Comparison of ENCODE assay signal across 1 cellular context in the genomic region with DNA sequence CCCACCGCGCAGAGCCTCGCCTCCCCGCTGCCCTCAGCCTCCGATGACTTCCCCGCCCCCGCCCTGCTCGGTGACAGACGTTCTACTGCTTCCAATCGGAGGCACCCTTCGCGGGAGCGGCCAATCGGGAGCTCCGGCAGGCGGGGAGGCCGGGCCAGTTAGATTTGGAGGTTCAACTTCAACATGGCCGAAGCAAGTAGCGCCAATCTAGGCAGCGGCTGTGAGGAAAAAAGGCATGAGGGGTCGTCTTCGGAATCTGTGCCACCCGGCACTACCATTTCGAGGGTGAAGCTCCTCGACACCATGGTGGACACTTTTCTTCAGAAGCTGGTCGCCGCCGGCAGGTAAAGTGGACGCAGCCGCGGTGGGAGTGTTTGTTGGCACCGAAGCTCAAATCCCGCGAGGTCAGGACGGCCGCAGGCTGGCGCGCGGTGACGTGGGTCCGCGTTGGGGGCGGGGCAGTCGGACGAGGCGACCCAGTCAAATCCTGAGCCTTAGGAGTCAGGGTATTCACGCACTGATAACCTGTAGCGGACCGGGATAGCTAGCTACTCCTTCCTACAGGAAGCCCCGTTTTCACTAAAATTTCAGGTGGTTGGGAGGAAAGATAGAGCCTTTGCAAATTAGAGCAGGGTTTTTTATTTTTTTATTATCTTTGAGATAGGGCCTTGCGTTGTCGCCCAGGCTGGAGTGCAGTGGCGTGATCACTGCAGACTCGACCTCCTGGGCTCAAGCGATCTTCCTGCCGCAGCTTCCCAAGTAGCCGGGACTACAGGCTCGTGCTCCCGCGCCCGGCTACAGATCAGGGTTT.
TF ChIP-seq lines count a peak whose summit lies in the region.

A gene with protein sequence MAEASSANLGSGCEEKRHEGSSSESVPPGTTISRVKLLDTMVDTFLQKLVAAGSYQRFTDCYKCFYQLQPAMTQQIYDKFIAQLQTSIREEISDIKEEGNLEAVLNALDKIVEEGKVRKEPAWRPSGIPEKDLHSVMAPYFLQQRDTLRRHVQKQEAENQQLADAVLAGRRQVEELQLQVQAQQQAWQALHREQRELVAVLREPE (plus strand): TSS at position 175 of the 811 bp plus-strand sequence. CDS start 9 bp downstream, at position 184.

TF ChIP-seq in HepG2, 621 proteins besides CTCF, POLR2A, EP300 and RAD21 (continued from another document and continues in another):
- no peak for TF ChIP-seq NR3C1 (CRISPR knock-in tag; IDR thresholded peaks at IDR 0.05)
- TF ChIP-seq, protein P1, sequence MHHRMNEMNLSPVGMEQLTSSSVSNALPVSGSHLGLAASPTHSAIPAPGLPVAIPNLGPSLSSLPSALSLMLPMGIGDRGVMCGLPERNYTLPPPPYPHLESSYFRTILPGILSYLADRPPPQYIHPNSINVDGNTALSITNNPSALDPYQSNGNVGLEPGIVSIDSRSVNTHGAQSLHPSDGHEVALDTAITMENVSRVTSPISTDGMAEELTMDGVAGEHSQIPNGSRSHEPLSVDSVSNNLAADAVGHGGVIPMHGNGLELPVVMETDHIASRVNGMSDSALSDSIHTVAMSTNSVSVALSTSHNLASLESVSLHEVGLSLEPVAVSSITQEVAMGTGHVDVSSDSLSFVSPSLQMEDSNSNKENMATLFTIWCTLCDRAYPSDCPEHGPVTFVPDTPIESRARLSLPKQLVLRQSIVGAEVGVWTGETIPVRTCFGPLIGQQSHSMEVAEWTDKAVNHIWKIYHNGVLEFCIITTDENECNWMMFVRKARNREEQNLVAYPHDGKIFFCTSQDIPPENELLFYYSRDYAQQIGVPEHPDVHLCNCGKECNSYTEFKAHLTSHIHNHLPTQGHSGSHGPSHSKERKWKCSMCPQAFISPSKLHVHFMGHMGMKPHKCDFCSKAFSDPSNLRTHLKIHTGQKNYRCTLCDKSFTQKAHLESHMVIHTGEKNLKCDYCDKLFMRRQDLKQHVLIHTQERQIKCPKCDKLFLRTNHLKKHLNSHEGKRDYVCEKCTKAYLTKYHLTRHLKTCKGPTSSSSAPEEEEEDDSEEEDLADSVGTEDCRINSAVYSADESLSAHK (CRISPR knock-in tag; IDR thresholded peaks at IDR 0.05; ENCODE audit: borderline replicate concordance), result no peak
- TF ChIP-seq NFIB (CRISPR knock-in tag; IDR thresholded peaks at IDR 0.05; ENCODE audit: borderline replicate concordance), result no peak
- no peak for TF ChIP-seq ZBTB42 (CRISPR knock-in tag; IDR thresholded peaks at IDR 0.05)
- TF ChIP-seq NFRKB (IDR thresholded peaks at IDR 0.05), result peak; percentile 80; the same call in 1 of the 2 replicates
- TF ChIP-seq, protein P2, sequence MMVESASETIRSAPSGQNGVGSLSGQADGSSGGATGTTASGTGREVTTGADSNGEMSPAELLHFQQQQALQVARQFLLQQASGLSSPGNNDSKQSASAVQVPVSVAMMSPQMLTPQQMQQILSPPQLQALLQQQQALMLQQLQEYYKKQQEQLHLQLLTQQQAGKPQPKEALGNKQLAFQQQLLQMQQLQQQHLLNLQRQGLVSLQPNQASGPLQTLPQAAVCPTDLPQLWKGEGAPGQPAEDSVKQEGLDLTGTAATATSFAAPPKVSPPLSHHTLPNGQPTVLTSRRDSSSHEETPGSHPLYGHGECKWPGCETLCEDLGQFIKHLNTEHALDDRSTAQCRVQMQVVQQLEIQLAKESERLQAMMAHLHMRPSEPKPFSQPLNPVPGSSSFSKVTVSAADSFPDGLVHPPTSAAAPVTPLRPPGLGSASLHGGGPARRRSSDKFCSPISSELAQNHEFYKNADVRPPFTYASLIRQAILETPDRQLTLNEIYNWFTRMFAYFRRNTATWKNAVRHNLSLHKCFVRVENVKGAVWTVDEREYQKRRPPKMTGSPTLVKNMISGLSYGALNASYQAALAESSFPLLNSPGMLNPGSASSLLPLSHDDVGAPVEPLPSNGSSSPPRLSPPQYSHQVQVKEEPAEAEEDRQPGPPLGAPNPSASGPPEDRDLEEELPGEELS (CRISPR knock-in tag; IDR thresholded peaks at IDR 0.05), result peak; percentile 35; the same call in 1 of the 2 replicates
- TF ChIP-seq, protein P3, sequence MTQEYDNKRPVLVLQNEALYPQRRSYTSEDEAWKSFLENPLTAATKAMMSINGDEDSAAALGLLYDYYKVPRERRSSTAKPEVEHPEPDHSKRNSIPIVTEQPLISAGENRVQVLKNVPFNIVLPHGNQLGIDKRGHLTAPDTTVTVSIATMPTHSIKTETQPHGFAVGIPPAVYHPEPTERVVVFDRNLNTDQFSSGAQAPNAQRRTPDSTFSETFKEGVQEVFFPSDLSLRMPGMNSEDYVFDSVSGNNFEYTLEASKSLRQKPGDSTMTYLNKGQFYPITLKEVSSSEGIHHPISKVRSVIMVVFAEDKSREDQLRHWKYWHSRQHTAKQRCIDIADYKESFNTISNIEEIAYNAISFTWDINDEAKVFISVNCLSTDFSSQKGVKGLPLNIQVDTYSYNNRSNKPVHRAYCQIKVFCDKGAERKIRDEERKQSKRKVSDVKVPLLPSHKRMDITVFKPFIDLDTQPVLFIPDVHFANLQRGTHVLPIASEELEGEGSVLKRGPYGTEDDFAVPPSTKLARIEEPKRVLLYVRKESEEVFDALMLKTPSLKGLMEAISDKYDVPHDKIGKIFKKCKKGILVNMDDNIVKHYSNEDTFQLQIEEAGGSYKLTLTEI (CRISPR knock-in tag; conservative IDR thresholded peaks at IDR 0.05), result no peak
- peak; percentile 88 for TF ChIP-seq ZFP36L1 (CRISPR knock-in tag; IDR thresholded peaks at IDR 0.05)
- TF ChIP-seq HNF4G (IDR thresholded peaks at IDR 0.05; ENCODE audit: borderline replicate concordance, low read depth, low read length), result no peak
- peak; percentile 63; the same call in 1 of the 2 replicates for TF ChIP-seq HNF4G (CRISPR knock-in tag; IDR thresholded peaks at IDR 0.05; ENCODE audit: borderline replicate concordance, low read depth)
- TF ChIP-seq, protein P4, sequence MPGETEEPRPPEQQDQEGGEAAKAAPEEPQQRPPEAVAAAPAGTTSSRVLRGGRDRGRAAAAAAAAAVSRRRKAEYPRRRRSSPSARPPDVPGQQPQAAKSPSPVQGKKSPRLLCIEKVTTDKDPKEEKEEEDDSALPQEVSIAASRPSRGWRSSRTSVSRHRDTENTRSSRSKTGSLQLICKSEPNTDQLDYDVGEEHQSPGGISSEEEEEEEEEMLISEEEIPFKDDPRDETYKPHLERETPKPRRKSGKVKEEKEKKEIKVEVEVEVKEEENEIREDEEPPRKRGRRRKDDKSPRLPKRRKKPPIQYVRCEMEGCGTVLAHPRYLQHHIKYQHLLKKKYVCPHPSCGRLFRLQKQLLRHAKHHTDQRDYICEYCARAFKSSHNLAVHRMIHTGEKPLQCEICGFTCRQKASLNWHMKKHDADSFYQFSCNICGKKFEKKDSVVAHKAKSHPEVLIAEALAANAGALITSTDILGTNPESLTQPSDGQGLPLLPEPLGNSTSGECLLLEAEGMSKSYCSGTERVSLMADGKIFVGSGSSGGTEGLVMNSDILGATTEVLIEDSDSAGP (CRISPR knock-in tag; IDR thresholded peaks at IDR 0.05; ENCODE audit: borderline replicate concordance), result peak; percentile 82; the same call in 1 of the 2 replicates
- no peak for TF ChIP-seq ZNF274 (CRISPR knock-in tag; IDR thresholded peaks at IDR 0.05)
- TF ChIP-seq, protein P5, sequence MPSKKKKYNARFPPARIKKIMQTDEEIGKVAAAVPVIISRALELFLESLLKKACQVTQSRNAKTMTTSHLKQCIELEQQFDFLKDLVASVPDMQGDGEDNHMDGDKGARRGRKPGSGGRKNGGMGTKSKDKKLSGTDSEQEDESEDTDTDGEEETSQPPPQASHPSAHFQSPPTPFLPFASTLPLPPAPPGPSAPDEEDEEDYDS (CRISPR knock-in tag; IDR thresholded peaks at IDR 0.05), result peak; percentile 80
- TF ChIP-seq HDAC6 (IDR thresholded peaks at IDR 0.05; ENCODE audit: low read depth, low read length), result no peak
- no peak for TF ChIP-seq ZNF484 (CRISPR knock-in tag; IDR thresholded peaks at IDR 0.05; ENCODE audit: borderline replicate concordance, low read depth)
- TF ChIP-seq, protein P6, sequence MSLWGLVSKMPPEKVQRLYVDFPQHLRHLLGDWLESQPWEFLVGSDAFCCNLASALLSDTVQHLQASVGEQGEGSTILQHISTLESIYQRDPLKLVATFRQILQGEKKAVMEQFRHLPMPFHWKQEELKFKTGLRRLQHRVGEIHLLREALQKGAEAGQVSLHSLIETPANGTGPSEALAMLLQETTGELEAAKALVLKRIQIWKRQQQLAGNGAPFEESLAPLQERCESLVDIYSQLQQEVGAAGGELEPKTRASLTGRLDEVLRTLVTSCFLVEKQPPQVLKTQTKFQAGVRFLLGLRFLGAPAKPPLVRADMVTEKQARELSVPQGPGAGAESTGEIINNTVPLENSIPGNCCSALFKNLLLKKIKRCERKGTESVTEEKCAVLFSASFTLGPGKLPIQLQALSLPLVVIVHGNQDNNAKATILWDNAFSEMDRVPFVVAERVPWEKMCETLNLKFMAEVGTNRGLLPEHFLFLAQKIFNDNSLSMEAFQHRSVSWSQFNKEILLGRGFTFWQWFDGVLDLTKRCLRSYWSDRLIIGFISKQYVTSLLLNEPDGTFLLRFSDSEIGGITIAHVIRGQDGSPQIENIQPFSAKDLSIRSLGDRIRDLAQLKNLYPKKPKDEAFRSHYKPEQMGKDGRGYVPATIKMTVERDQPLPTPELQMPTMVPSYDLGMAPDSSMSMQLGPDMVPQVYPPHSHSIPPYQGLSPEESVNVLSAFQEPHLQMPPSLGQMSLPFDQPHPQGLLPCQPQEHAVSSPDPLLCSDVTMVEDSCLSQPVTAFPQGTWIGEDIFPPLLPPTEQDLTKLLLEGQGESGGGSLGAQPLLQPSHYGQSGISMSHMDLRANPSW (CRISPR knock-in tag; IDR thresholded peaks at IDR 0.05; ENCODE audit: borderline replicate concordance), result peak; percentile 80; the same call in 1 of the 2 replicates
- TF ChIP-seq, protein P7, sequence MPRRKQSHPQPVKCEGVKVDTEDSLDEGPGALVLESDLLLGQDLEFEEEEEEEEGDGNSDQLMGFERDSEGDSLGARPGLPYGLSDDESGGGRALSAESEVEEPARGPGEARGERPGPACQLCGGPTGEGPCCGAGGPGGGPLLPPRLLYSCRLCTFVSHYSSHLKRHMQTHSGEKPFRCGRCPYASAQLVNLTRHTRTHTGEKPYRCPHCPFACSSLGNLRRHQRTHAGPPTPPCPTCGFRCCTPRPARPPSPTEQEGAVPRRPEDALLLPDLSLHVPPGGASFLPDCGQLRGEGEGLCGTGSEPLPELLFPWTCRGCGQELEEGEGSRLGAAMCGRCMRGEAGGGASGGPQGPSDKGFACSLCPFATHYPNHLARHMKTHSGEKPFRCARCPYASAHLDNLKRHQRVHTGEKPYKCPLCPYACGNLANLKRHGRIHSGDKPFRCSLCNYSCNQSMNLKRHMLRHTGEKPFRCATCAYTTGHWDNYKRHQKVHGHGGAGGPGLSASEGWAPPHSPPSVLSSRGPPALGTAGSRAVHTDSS (CRISPR knock-in tag; conservative IDR thresholded peaks at IDR 0.05), result 0 out of 2 replicates have a peak, but pooled peaks have one; percentile 33
- TF ChIP-seq, protein P8, sequence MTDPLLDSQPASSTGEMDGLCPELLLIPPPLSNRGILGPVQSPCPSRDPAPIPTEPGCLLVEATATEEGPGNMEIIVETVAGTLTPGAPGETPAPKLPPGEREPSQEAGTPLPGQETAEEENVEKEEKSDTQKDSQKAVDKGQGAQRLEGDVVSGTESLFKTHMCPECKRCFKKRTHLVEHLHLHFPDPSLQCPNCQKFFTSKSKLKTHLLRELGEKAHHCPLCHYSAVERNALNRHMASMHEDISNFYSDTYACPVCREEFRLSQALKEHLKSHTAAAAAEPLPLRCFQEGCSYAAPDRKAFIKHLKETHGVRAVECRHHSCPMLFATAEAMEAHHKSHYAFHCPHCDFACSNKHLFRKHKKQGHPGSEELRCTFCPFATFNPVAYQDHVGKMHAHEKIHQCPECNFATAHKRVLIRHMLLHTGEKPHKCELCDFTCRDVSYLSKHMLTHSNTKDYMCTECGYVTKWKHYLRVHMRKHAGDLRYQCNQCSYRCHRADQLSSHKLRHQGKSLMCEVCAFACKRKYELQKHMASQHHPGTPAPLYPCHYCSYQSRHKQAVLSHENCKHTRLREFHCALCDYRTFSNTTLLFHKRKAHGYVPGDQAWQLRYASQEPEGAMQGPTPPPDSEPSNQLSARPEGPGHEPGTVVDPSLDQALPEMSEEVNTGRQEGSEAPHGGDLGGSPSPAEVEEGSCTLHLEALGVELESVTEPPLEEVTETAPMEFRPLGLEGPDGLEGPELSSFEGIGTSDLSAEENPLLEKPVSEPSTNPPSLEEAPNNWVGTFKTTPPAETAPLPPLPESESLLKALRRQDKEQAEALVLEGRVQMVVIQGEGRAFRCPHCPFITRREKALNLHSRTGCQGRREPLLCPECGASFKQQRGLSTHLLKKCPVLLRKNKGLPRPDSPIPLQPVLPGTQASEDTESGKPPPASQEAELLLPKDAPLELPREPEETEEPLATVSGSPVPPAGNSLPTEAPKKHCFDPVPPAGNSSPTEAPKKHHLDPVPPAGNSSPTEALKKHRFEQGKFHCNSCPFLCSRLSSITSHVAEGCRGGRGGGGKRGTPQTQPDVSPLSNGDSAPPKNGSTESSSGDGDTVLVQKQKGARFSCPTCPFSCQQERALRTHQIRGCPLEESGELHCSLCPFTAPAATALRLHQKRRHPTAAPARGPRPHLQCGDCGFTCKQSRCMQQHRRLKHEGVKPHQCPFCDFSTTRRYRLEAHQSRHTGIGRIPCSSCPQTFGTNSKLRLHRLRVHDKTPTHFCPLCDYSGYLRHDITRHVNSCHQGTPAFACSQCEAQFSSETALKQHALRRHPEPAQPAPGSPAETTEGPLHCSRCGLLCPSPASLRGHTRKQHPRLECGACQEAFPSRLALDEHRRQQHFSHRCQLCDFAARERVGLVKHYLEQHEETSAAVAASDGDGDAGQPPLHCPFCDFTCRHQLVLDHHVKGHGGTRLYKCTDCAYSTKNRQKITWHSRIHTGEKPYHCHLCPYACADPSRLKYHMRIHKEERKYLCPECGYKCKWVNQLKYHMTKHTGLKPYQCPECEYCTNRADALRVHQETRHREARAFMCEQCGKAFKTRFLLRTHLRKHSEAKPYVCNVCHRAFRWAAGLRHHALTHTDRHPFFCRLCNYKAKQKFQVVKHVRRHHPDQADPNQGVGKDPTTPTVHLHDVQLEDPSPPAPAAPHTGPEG (CRISPR knock-in tag; IDR thresholded peaks at IDR 0.05), result no peak
- no peak for TF ChIP-seq RFX5 (IDR thresholded peaks at IDR 0.05; ENCODE audit: low read depth, low read length)
- peak; percentile 62 for TF ChIP-seq ZNF619 (CRISPR knock-in tag; IDR thresholded peaks at IDR 0.05)
- TF ChIP-seq, protein P9, sequence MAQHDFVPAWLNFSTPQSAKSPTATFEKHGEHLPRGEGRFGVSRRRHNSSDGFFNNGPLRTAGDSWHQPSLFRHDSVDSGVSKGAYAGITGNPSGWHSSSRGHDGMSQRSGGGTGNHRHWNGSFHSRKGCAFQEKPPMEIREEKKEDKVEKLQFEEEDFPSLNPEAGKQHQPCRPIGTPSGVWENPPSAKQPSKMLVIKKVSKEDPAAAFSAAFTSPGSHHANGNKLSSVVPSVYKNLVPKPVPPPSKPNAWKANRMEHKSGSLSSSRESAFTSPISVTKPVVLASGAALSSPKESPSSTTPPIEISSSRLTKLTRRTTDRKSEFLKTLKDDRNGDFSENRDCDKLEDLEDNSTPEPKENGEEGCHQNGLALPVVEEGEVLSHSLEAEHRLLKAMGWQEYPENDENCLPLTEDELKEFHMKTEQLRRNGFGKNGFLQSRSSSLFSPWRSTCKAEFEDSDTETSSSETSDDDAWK (CRISPR knock-in tag; IDR thresholded peaks at IDR 0.05), result no peak
- TF ChIP-seq, protein P10, sequence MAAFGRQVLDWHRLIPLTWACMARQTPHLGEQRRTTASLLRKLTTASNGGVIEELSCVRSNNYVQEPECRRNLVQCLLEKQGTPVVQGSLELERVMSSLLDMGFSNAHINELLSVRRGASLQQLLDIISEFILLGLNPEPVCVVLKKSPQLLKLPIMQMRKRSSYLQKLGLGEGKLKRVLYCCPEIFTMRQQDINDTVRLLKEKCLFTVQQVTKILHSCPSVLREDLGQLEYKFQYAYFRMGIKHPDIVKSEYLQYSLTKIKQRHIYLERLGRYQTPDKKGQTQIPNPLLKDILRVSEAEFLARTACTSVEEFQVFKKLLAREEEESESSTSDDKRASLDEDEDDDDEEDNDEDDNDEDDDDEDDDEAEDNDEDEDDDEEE (CRISPR knock-in tag; IDR thresholded peaks at IDR 0.05), result no peak
- no peak for TF ChIP-seq KDM1A (CRISPR knock-in tag; IDR thresholded peaks at IDR 0.05)
- TF ChIP-seq TOE1 (CRISPR knock-in tag; IDR thresholded peaks at IDR 0.05), result no peak
